In genomic region chr16:23330161-23330560, GRCh38 we compare ENCODE assay signal across 27 cellular contexts. TPM values are rescaled to one million over a fixed set of nuclear protein-coding genes. Genes with fewer than 3 reads are reported as not detected.
"Had no signal": no experiment of that assay in that cellular context is flagged by ENCODE, and none has a peak within 500 bp of the region (broad histone marks: within the 10 kb centered on the region; RNA-seq: fewer than 3 reads in every experiment).

No MANE protein-coding gene starts in this region.

- ATAC-seq: heart right ventricle; natural killer cell; right cardiac atrium; sciatic nerve; stimulated activated naive B cell treated with anti-CD40 and anti-IgM and Interleukin-4, amounts not matched to agents 10 μg/mL and 1 μg/mL and 100 μg/mL, for 72 hours; stimulated activated naive CD8-positive, alpha-beta T cell treated with anti-CD3 and anti-CD28 coated beads, Interleukin-15, Interleukin-2, amounts not matched to agents 100 U/mL and 50 U/mL, for 24 hours had no signal

- H3K4me3 ChIP-seq: heart right ventricle, hepatocyte, left lung, lower lobe of right lung, ovary, prostate gland, spleen, stomach, testis, thyroid gland, transverse colon, upper lobe of left lung, vagina had no signal

- H3K9me3 Mint-ChIP-seq: natural killer cell; nephron progenitor cell; stimulated activated naive B cell treated with anti-CD40 and anti-IgM and Interleukin-4, amounts not matched to agents 10 μg/mL and 1 μg/mL and 100 μg/mL, for 72 hours had no signal

- H2AFZ ChIP-seq: hepatocyte had no signal

- H3K27ac ChIP-seq: heart right ventricle, hepatocyte, left lung, lower lobe of right lung, ovary, prostate gland, spleen, stomach, testis, thyroid gland, transverse colon, upper lobe of left lung, vagina had no signal

- H3K27me3 ChIP-seq: hepatocyte, left lung, ovary, spleen, testis, thyroid gland, transverse colon, upper lobe of left lung, vagina had no signal

- H3K79me2 ChIP-seq: hepatocyte had no signal

- H3K4me1 ChIP-seq: prostate gland, testis had no signal

- H3K4me2 ChIP-seq: hepatocyte had no signal

- DNase-seq: heart right ventricle; islet precursor cell; kidney glomerular epithelial cell; left lung; lower lobe of right lung; mammary epithelial cell; mesenchymal stem cell; naive B cell; natural killer cell; nephron progenitor cell; ovary; retina; right cardiac atrium; small intestine; spleen; stimulated activated CD4-positive, alpha-beta T cell treated with anti-CD3 and anti-CD28 coated beads, Interleukin-4, amount 100 ng/mL, for 24 hours; stimulated activated naive B cell treated with anti-CD40 and anti-IgM and Interleukin-4, amounts not matched to agents 10 μg/mL and 1 μg/mL and 100 μg/mL, for 72 hours; stimulated activated naive CD8-positive, alpha-beta T cell treated with anti-CD3 and anti-CD28 coated beads, Interleukin-15, Interleukin-2, amounts not matched to agents 100 U/mL and 50 U/mL, for 24 hours; stomach; testis; thyroid gland had no signal

- H3K27ac Mint-ChIP-seq: natural killer cell; nephron progenitor cell; stimulated activated naive B cell treated with anti-CD40 and anti-IgM and Interleukin-4, amounts not matched to agents 10 μg/mL and 1 μg/mL and 100 μg/mL, for 72 hours had no signal

- H3K36me3 ChIP-seq: heart right ventricle, left lung, lower lobe of right lung, ovary, prostate gland, spleen, stomach, thyroid gland, transverse colon, upper lobe of left lung, vagina had no signal

- FAIRE-seq: small intestine had no signal

- H3K36me3 Mint-ChIP-seq: naive B cell; natural killer cell; stimulated activated naive B cell treated with anti-CD40 and anti-IgM and Interleukin-4, amounts not matched to agents 10 μg/mL and 1 μg/mL and 100 μg/mL, for 72 hours had no signal

- H3K4me1 Mint-ChIP-seq: natural killer cell, nephron progenitor cell had no signal

- H3K9me3 ChIP-seq: left lung, lower lobe of right lung, ovary, prostate gland, spleen, stomach, testis, thyroid gland, transverse colon, upper lobe of left lung, vagina had no signal

- H3K4me3 Mint-ChIP-seq: natural killer cell; nephron progenitor cell; stimulated activated naive B cell treated with anti-CD40 and anti-IgM and Interleukin-4, amounts not matched to agents 10 μg/mL and 1 μg/mL and 100 μg/mL, for 72 hours had no signal

RNA-seq across cellular contexts. Expression of gene SCNN1B, which starts 28.1 kb away (rescaled TPM):
- total RNA-seq: natural killer cell had no signal
